Comparison of ENCODE assay signal across 7 cellular contexts in the genomic region with DNA sequence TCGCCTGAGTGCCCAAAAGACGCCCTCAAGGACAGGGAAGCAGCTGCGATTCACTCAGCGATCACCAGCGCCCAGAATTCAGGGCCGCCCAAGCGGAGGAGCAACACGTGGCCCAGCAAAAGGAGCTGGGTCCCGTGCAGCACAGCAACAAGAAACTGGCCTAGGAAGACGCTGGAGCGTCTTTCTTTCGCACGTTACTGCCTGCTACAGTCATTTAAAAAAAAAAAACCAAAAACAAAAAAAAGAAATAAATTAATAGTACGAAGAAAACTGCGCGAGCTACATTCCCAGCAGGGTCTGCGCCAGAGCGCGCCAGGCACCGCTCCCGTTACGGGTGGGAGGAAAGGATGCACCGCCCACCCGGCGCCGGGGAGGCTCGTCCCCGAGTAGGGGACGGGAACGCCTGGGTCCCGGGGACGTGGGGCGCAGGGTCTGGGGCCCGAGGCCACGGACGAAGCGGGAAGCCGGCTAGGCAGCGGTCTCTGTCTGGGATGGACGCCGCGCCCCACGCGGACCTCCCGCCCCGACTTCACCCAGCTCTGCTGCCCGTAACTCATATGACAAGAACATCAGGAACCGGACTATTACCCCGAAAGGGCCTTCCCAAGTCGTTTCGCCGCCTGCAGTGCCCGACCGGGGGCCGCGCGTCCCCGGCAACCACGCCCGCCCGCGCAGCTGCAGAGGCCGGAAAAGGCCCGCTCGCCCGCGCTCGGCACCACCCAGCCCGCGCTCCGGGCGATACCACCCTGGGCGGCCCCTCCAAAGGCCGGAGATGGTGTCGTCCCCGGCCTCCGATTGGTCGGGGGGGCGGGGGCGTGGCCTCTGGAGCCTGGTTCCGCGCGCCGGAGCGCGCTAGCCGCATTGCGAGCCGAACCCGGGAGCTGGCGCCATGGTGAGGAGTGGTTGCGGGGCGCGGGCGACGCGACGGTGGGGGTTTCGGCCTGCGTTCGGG. TPM values are rescaled to one million over a fixed set of nuclear protein-coding genes. Genes with fewer than 3 reads are reported as not detected.
DNase-seq lines count a peak whose midpoint lies in the region; ATAC-seq and TF ChIP-seq lines count a peak whose summit lies in the region.

A gene with protein sequence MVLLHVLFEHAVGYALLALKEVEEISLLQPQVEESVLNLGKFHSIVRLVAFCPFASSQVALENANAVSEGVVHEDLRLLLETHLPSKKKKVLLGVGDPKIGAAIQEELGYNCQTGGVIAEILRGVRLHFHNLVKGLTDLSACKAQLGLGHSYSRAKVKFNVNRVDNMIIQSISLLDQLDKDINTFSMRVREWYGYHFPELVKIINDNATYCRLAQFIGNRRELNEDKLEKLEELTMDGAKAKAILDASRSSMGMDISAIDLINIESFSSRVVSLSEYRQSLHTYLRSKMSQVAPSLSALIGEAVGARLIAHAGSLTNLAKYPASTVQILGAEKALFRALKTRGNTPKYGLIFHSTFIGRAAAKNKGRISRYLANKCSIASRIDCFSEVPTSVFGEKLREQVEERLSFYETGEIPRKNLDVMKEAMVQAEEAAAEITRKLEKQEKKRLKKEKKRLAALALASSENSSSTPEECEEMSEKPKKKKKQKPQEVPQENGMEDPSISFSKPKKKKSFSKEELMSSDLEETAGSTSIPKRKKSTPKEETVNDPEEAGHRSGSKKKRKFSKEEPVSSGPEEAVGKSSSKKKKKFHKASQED (plus strand): TSS at position 861 of the 952 bp plus-strand sequence. CDS start 29 bp downstream, at position 890.

- no peaks in the 10 kb centered on the region for H3K9me2 ChIP-seq in hepatocyte (replicated peaks; ENCODE audit: insufficient read depth)

- peak within 1 kb of the TSS; percentile 95 for H3K4me2 ChIP-seq in hepatocyte

- ATAC-seq in GM18511 (IDR thresholded peaks at IDR 0.05; ENCODE audit: unreplicated experiment): peak; percentile 89
- ATAC-seq in HG02981 (IDR thresholded peaks at IDR 0.05; ENCODE audit: unreplicated experiment): peak; percentile 88

- TF ChIP-seq CTCF in hepatocyte (IDR thresholded peaks at IDR 0.05; ENCODE audit: poor library complexity): no peak
- no peak for TF ChIP-seq CTCF in retinal pigment epithelial cell (conservative IDR thresholded peaks at IDR 0.05; ENCODE audit: low read depth, low read length)

- peak within 1 kb of the TSS; percentile 81 for H2AFZ ChIP-seq in hepatocyte

- H3K4me3 ChIP-seq in hepatocyte (peak within 1 kb of the TSS; percentile 86), retinal pigment epithelial cell (ENCODE audit: low read length) (peak within 1 kb of the TSS; percentile 97)

- DNase-seq in NCI-H2081 treated with DMSO at 0.1 percent for 48 hours (lab: John Stamatoyannopoulos, UW) (peak; percentile 55), T1000 (lab: John Stamatoyannopoulos, UW) (peak; percentile 92), astrocyte of the hippocampus (ENCODE audit: low read depth, low spot score) (peak; percentile 98), hepatocyte (ENCODE audit: low spot score) (peak; percentile 95), retinal pigment epithelial cell (ENCODE audit: low read depth) (peak; percentile 59)

- H3K9me3 ChIP-seq in hepatocyte (ENCODE audit: low read depth): no peaks in the 10 kb centered on the region

- no peaks in the 10 kb centered on the region for H3K27me3 ChIP-seq in hepatocyte

- peaks cover 16% of the 10 kb centered on the region for H4K20me1 ChIP-seq in hepatocyte (ENCODE audit: insufficient read depth, poor library complexity, severe bottlenecking)

- under 1% methylated on average over 73 of the region's 101 CpGs for WGBS in hepatocyte (ENCODE audit: low lambda C conversion rate, missing lambda C conversion rate)

- peaks cover 7% of the 10 kb centered on the region for H3K36me3 ChIP-seq in hepatocyte (replicated peaks; ENCODE audit: insufficient read depth, low read depth)

- peaks cover 38% of the 10 kb centered on the region for H3K79me2 ChIP-seq in hepatocyte

- H3K27ac ChIP-seq in hepatocyte: peak within 1 kb of the TSS; percentile 91

- peaks cover 15% of the 10 kb centered on the region for H3K4me1 ChIP-seq in hepatocyte (ENCODE audit: insufficient read depth)

RNA-seq across cellular contexts. Expression of the gene that starts here (rescaled TPM):
- 102 TPM in 2 replicates for total RNA-seq in hepatocyte
- polyA plus RNA-seq in hepatocyte: 190 and 192 TPM in 2 replicates

Comparison
In these comparisons a context has a peak if more than half of its experiments do, and no peak if none do; other contexts are left out.
1. Peak in every context shown above with its lines: DNase-seq, ATAC-seq, H3K4me3 ChIP-seq and H3K27ac ChIP-seq.